In the genomic region with DNA sequence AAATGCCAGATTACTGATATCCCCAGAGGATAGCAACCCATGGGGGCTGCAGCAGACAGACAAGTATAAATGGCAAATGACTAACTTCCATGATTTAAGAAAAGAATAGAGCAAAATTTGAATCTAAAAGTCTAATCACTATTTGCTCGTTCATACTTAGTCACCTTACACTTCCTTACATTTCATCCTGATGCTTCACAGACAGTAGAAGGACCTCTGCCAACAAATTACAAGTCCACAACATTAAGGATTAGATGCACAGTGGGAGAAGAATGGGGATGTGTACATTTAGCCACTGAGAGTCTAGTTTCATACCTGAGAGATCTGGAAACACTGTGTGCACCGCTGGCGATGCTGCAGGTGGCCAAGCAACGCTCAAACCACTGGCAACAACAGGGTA, we compare ENCODE assay signal across 21 cellular contexts.
DNase-seq lines count a peak whose midpoint lies in the region; ATAC-seq, FAIRE-seq and TF ChIP-seq lines count a peak whose summit lies in the region.
"Had no signal": no experiment of that assay in that cellular context is flagged by ENCODE, and none has a peak within 500 bp of the region (broad histone marks: within the 10 kb centered on the region; RNA-seq: fewer than 3 reads in every experiment).

No MANE protein-coding gene starts in this region.

- POLR2A ChIA-PET in CD4-positive, alpha-beta T cell (lab: Charles Lee), result interaction anchor here (0.8 to 2.4 kb wide), 3 partner anchors 10 to 26 kb away, joined by 3 to 7 read pairs (median 3); no protein-coding TSS in a partner anchor
- POLR2A ChIA-PET in naive thymus-derived CD4-positive, alpha-beta T cell (lab: Charles Lee), result interaction anchor here (1.1 kb wide), 1 partner anchor 12 kb away, joined by 3 read pairs; no protein-coding TSS in a partner anchor

- no peak for FAIRE-seq in astrocyte (lab: Jason Lieb, UNC)
- FAIRE-seq in GM12891 (lab: Jason Lieb, UNC), result no peak
- FAIRE-seq: HepG2, small intestine had no signal

- no peak overlapping the region for H3K27ac ChIP-seq in CD4-positive, alpha-beta T cell (ENCODE audit: low read depth, low read length)
- H3K27ac ChIP-seq in astrocyte (ENCODE audit: low read depth, low read length), result no peak overlapping the region
- no peak overlapping the region for H3K27ac ChIP-seq in naive thymus-derived CD4-positive, alpha-beta T cell (ENCODE audit: low read depth, low read length)
- H3K27ac ChIP-seq: ascending aorta, esophagus muscularis mucosa, RWPE1 had no signal

- H3K9me3 ChIP-seq in CD4-positive, alpha-beta T cell (ENCODE audit: control insufficient read depth, low read length), result no peaks in the 10 kb centered on the region
- no peaks in the 10 kb centered on the region for H3K9me3 ChIP-seq in astrocyte (ENCODE audit: insufficient read depth, low read depth, low read length)
- no peaks in the 10 kb centered on the region for H3K9me3 ChIP-seq in naive thymus-derived CD4-positive, alpha-beta T cell (ENCODE audit: control insufficient read depth in 2 of 3, low read length in 3 of 3)
- H3K9me3 ChIP-seq: ascending aorta, esophagus muscularis mucosa, SK-N-SH had no signal

- peak overlapping the region; percentile 16 for H3K4me3 Mint-ChIP-seq in CD4-positive, alpha-beta T cell
- H3K4me3 Mint-ChIP-seq in astrocyte (ENCODE audit: unreplicated experiment), result no peak overlapping the region
- peak overlapping the region in 2 of 10 donors; percentile 21 to 36 for H3K4me3 Mint-ChIP-seq in naive thymus-derived CD4-positive, alpha-beta T cell

- no peak for TF ChIP-seq CTCF in CD4-positive, alpha-beta T cell (IDR thresholded peaks at IDR 0.05)
- no peak for TF ChIP-seq CTCF in astrocyte (IDR thresholded peaks at IDR 0.05; ENCODE audit: insufficient read depth, low read depth, low read length)

- H3K36me3 ChIP-seq in astrocyte (ENCODE audit: insufficient read depth, low read length), result no peaks in the 10 kb centered on the region
- peaks cover 0 to 14% (median 0%) of the 10 kb centered on the region in 3 experiments for H3K36me3 ChIP-seq in naive thymus-derived CD4-positive, alpha-beta T cell (ENCODE audit: control insufficient read depth in 2 of 3, insufficient read depth in 3 of 3, low read length in 3 of 3)
- H3K36me3 ChIP-seq: ascending aorta, esophagus muscularis mucosa had no signal

- DNase-seq in CD4-positive, alpha-beta T cell, result no peak
- DNase-seq in ELR (ENCODE audit: low read depth), result peak; percentile 56
- DNase-seq in astrocyte (ENCODE audit: low read depth), result no peak
- DNase-seq in naive thymus-derived CD4-positive, alpha-beta T cell, result no peak
- no peak for DNase-seq in GM12891 (ENCODE audit: insufficient read length, low spot score)
- no peak for DNase-seq in NCI-H524 treated with DMSO at 0.1 percent for 48 hours (lab: John Stamatoyannopoulos, UW)
- DNase-seq: activated gamma-delta T cell; effector CD8-positive, alpha-beta T cell; left cardiac atrium; NCI-H524; SK-N-SH; small intestine; stimulated activated CD4-positive, alpha-beta T cell treated with anti-CD3 and anti-CD28 coated beads, Interleukin-2, amount 100 ng/mL, for 48 hours; stimulated activated naive CD8-positive, alpha-beta T cell treated with anti-CD3 and anti-CD28 coated beads, Interleukin-15, Interleukin-2, amounts not matched to agents 100 U/mL and 50 U/mL, for 24 hours; T1000; trophoblast cell had no signal

- intact Hi-C loops in CD4-positive, alpha-beta T cell (cut with DNase I, micrococcal nuclease), result loop anchor here in 1 of 2 experiments (5.0 kb wide), 4 partner anchors 39 to 241 kb away; no protein-coding TSS in a partner anchor
- intact Hi-C loops in naive thymus-derived CD4-positive, alpha-beta T cell (cut with micrococcal nuclease), result loop anchor here in 1 of 2 donors (2.0 kb wide), 1 partner anchor 16 kb away; no protein-coding TSS in a partner anchor

- no peak overlapping the region for H2AFZ ChIP-seq in astrocyte (ENCODE audit: low read depth, low read length)

- peaks cover 66% of the 10 kb centered on the region for H3K36me3 Mint-ChIP-seq in CD4-positive, alpha-beta T cell (ENCODE audit: low read depth)
- peaks cover 6% of the 10 kb centered on the region for H3K36me3 Mint-ChIP-seq in astrocyte (ENCODE audit: low read depth, unreplicated experiment)
- H3K36me3 Mint-ChIP-seq in naive thymus-derived CD4-positive, alpha-beta T cell, result peaks cover 0 to 32% (median 10%) of the 10 kb centered on the region in 5 donors

- H3K9ac ChIP-seq in astrocyte (ENCODE audit: low read length), result peak overlapping the region; percentile 26
- H3K9ac ChIP-seq: SK-N-SH had no signal

- H3K4me2 ChIP-seq in astrocyte (ENCODE audit: low read length), result peak overlapping the region; percentile 63
- H3K4me2 ChIP-seq: SK-N-SH had no signal

- peaks cover 35% of the 10 kb centered on the region for H3K79me2 ChIP-seq in astrocyte (ENCODE audit: insufficient read depth, low read length)

- peaks cover 42% of the 10 kb centered on the region for H3K4me1 ChIP-seq in astrocyte (ENCODE audit: insufficient read depth, low read length)
- peaks cover 50 to 52% of the 10 kb centered on the region in 2 donors for H3K4me1 ChIP-seq in naive thymus-derived CD4-positive, alpha-beta T cell (ENCODE audit: control insufficient read depth in 2 of 2, insufficient read depth in 2 of 2, low read length in 2 of 2)

- H3K9me3 Mint-ChIP-seq in CD4-positive, alpha-beta T cell, result no peaks in the 10 kb centered on the region
- no peaks in the 10 kb centered on the region for H3K9me3 Mint-ChIP-seq in astrocyte (ENCODE audit: unreplicated experiment)
- H3K9me3 Mint-ChIP-seq in naive thymus-derived CD4-positive, alpha-beta T cell, result peaks cover 0 to 2% (median 0%) of the 10 kb centered on the region in 11 donors

- CTCF ChIA-PET in CD4-positive, alpha-beta T cell (lab: Charles Lee), result interaction anchor here (1.0 kb wide), 1 partner anchor 10 kb away, joined by 3 read pairs; no protein-coding TSS in a partner anchor
- CTCF ChIA-PET in naive thymus-derived CD4-positive, alpha-beta T cell (lab: Charles Lee), result no interaction called here

- H3K27me3 ChIP-seq in CD4-positive, alpha-beta T cell (ENCODE audit: control insufficient read depth, insufficient read depth, low read length), result no peaks in the 10 kb centered on the region
- no peaks in the 10 kb centered on the region for H3K27me3 ChIP-seq in astrocyte (ENCODE audit: insufficient read depth, low read length)
- H3K27me3 ChIP-seq in naive thymus-derived CD4-positive, alpha-beta T cell (ENCODE audit: control insufficient read depth in 2 of 2, insufficient read depth in 2 of 2, low read length in 2 of 2), result no peaks in the 10 kb centered on the region
- H3K27me3 ChIP-seq: ascending aorta, esophagus muscularis mucosa had no signal

- H4K20me1 ChIP-seq in astrocyte (ENCODE audit: insufficient read depth, low read length), result no peaks in the 10 kb centered on the region

- H3K4me1 Mint-ChIP-seq in CD4-positive, alpha-beta T cell (ENCODE audit: low read depth), result peaks cover 88% of the 10 kb centered on the region
- H3K4me1 Mint-ChIP-seq in astrocyte (ENCODE audit: low read depth, unreplicated experiment), result peaks cover 38% of the 10 kb centered on the region
- peaks cover 39 to 78% (median 75%) of the 10 kb centered on the region in 7 donors for H3K4me1 Mint-ChIP-seq in naive thymus-derived CD4-positive, alpha-beta T cell

- TF ChIP-seq POLR2A in GM12891 (IDR thresholded peaks at IDR 0.05; ENCODE audit: low read depth, low read length), result no peak

- ATAC-seq in CD4-positive, alpha-beta T cell (ENCODE audit: poor library complexity), result no peak
- ATAC-seq in naive thymus-derived CD4-positive, alpha-beta T cell, result no peak
- ATAC-seq in GM18867 (IDR thresholded peaks at IDR 0.05; ENCODE audit: unreplicated experiment), result no peak
- ATAC-seq: HepG2; stimulated activated naive CD8-positive, alpha-beta T cell treated with anti-CD3 and anti-CD28 coated beads, Interleukin-15, Interleukin-2, amounts not matched to agents 100 U/mL and 50 U/mL, for 24 hours had no signal

- no peaks in the 10 kb centered on the region for H3K27me3 Mint-ChIP-seq in CD4-positive, alpha-beta T cell
- H3K27me3 Mint-ChIP-seq in astrocyte (ENCODE audit: low read depth, unreplicated experiment), result no peaks in the 10 kb centered on the region
- no peaks in the 10 kb centered on the region for H3K27me3 Mint-ChIP-seq in naive thymus-derived CD4-positive, alpha-beta T cell

- H3K27ac Mint-ChIP-seq in CD4-positive, alpha-beta T cell, result peak overlapping the region; percentile 18
- no peak overlapping the region for H3K27ac Mint-ChIP-seq in astrocyte (ENCODE audit: unreplicated experiment)
- peak overlapping the region in 8 of 9 donors; percentile 4 to 74 (median 56) for H3K27ac Mint-ChIP-seq in naive thymus-derived CD4-positive, alpha-beta T cell

- H3K4me3 ChIP-seq in astrocyte (ENCODE audit: insufficient read depth, low read depth, low read length), result no peak overlapping the region
- H3K4me3 ChIP-seq in naive thymus-derived CD4-positive, alpha-beta T cell (ENCODE audit: low read length), result no peak overlapping the region
- H3K4me3 ChIP-seq: ascending aorta, esophagus muscularis mucosa had no signal

TF ChIP-seq in GM12891, 5 proteins besides CTCF, POLR2A, EP300 and RAD21:
- TF ChIP-seq PAX5 (IDR thresholded peaks at IDR 0.05; ENCODE audit: insufficient read depth, low read length, severe bottlenecking) (no peak), POLR2AphosphoS5 (IDR thresholded peaks at IDR 0.05; ENCODE audit: low read depth, low read length) (no peak), TAF1 (IDR thresholded peaks at IDR 0.05; ENCODE audit: low read depth, low read length) (no peak), SPI1 (IDR thresholded peaks at IDR 0.05; ENCODE audit: low read depth, low read length) (no peak), POU2F2 (IDR thresholded peaks at IDR 0.05; ENCODE audit: low read depth, low read length) (no peak)
